ENCODE assay signal across 18 cellular contexts in the genomic region with DNA sequence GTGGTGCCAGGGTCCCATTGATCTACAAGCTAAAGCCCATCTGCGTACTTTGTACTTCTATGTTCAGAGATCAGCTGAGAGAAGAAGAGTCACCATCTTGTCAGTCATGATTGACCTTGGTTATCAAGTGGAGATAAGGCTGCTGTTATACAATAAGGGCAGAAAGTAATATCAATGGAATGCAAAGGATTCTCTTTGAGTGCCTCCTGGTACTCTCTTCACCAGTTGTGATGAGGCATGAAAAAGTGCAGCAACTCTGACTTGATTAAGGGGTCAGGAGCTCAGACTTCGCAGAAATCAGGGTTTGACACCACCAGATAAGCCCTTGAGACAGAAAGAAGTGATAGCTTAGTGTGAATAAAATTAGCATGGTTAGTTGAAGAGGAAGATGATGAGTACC.
"Had no signal": no experiment of that assay in that cellular context is flagged by ENCODE, and none has a peak within 500 bp of the region (broad histone marks: within the 10 kb centered on the region; RNA-seq: fewer than 3 reads in every experiment).

No MANE protein-coding gene starts in this region.

- DNase-seq: colonic mucosa; cortex of kidney; dermis blood vessel endothelial cell; dorsolateral prefrontal cortex; effector CD4-positive, alpha-beta T cell; effector CD8-positive, alpha-beta T cell; effector memory CD4-positive, alpha-beta T cell; effector memory CD8-positive, alpha-beta T cell; endodermal cell; erythroblast; esophagus squamous epithelium; foreskin fibroblast; foreskin melanocyte; gastrocnemius medialis; glutamatergic neuron; head of caudate nucleus; heart left ventricle; heart right ventricle had no signal
